9 cellular contexts compared by ENCODE assay signal in genomic region chr10:13816195-13816926, GRCh38.
DNase-seq lines count a peak whose midpoint lies in the region; ATAC-seq and TF ChIP-seq lines count a peak whose summit lies in the region.
"Had no signal": no experiment of that assay in that cellular context is flagged by ENCODE, and none has a peak within 500 bp of the region (broad histone marks: within the 10 kb centered on the region; RNA-seq: fewer than 3 reads in every experiment).

No MANE protein-coding gene starts in this region.

- no peak for ATAC-seq in stimulated activated naive CD8-positive, alpha-beta T cell treated with anti-CD3 and anti-CD28 coated beads, Interleukin-15, Interleukin-2, amounts not matched to agents 100 U/mL and 50 U/mL, for 24 hours
- no peak for ATAC-seq in GM18909 (IDR thresholded peaks at IDR 0.05; ENCODE audit: poor library complexity, unreplicated experiment)

- TF ChIP-seq CTCF in dorsolateral prefrontal cortex (IDR thresholded peaks at IDR 0.05 in 54 of 56, conservative IDR thresholded peaks at IDR 0.05 in 2 of 56; ENCODE audit: low read depth in 1 of 56, partially characterized antibody in 56 of 56): peak in 1 of 56 donors; percentile 13

- peak overlapping the region in 18 of 59 donors; percentile 5 to 74 (median 51) for H3K27ac ChIP-seq in dorsolateral prefrontal cortex

- H3K4me3 ChIP-seq in dorsolateral prefrontal cortex: no peak overlapping the region

- peaks cover 0 to 3% (median 0%) of the 10 kb centered on the region in 45 donors for H3K27me3 ChIP-seq in dorsolateral prefrontal cortex

- intact Hi-C loops in dorsolateral prefrontal cortex (cut with DNase I): no loop called here

- DNase-seq in AG20443 (ENCODE audit: low spot score) (peak; percentile 65), NCI-H446 (lab: John Stamatoyannopoulos, UW) (peak; percentile 68 to 90), dorsolateral prefrontal cortex (peak; percentile 26 to 82 (median 70)), midbrain (lab: John Stamatoyannopoulos, UW) (peak; percentile 83), KBM-7 (no peak), SKM-1 (lab: John Stamatoyannopoulos, UW; ENCODE audit: unreplicated experiment) (no peak)
- DNase-seq in stimulated activated naive CD8-positive, alpha-beta T cell treated with anti-CD3 and anti-CD28 coated beads, Interleukin-15, Interleukin-2, amounts not matched to agents 100 U/mL and 50 U/mL, for 24 hours: no peak
- DNase-seq: NCI-H1930 had no signal

- in situ Hi-C loops in KBM-7 (cut with MboI; ENCODE audit: low pct_unique_long_range_greater_than_20kb, low sequenced_read_pairs): no loop called here

Comparison
In these comparisons a context has a peak if more than half of its experiments do, and no peak if none do; other contexts are left out.
1. DNase-seq: peak in AG20443 (single experiment), NCI-H446 (2 of 2), dorsolateral prefrontal cortex (10 of 10) and midbrain (single experiment); none in stimulated activated naive CD8-positive, alpha-beta T cell treated with anti-CD3 and anti-CD28 coated beads, Interleukin-15, Interleukin-2, amounts not matched to agents 100 U/mL and 50 U/mL, for 24 hours (single experiment), KBM-7 (single experiment) and SKM-1 (single experiment).